ENCODE assay signal across 8 cellular contexts in genomic region chr2:46298272-46298521, GRCh38. TPM values are rescaled to one million over a fixed set of nuclear protein-coding genes. Genes with fewer than 3 reads are reported as not detected.
DNase-seq lines count a peak whose midpoint lies in the region; ATAC-seq and TF ChIP-seq lines count a peak whose summit lies in the region.

No MANE protein-coding gene starts in this region.

- peak overlapping the region; percentile 84 for H3K4me3 Mint-ChIP-seq in activated CD4-positive, alpha-beta T cell treated with anti-CD3 and anti-CD28 coated beads, Interleukin-2, amount 10 ng/mL, durations not matched to agents 7 days and 5 days

- no peak for TF ChIP-seq POLR2A in upper lobe of left lung (IDR thresholded peaks at IDR 0.05)

- H3K27me3 ChIP-seq in upper lobe of left lung = no peaks in the 10 kb centered on the region

- POLR2A ChIA-PET in activated CD4-positive, alpha-beta T cell treated with anti-CD3 and anti-CD28 coated beads, Interleukin-2, amount 10 ng/mL, durations not matched to agents 7 days and 5 days (lab: Charles Lee) = no interaction called here

- peaks cover 37% of the 10 kb centered on the region for H3K4me1 Mint-ChIP-seq in activated CD4-positive, alpha-beta T cell treated with anti-CD3 and anti-CD28 coated beads, Interleukin-2, amount 10 ng/mL, durations not matched to agents 7 days and 5 days

- intact Hi-C loops in mucosa of descending colon (cut with DNase I, micrococcal nuclease) = no loop called here

- DNase-seq in activated CD4-positive, alpha-beta T cell treated with anti-CD3 and anti-CD28 coated beads, Interleukin-2, amount 10 ng/mL, durations not matched to agents 7 days and 5 days = no peak
- no peak for DNase-seq in activated CD4-positive, alpha-beta T cell treated with anti-CD3 and anti-CD28 coated beads for 4 hours
- no peak for DNase-seq in choroid plexus epithelial cell (ENCODE audit: low read depth)
- no peak for DNase-seq in mucosa of descending colon
- peak in 1 of 2 donors; percentile 88 for DNase-seq in upper lobe of left lung
- DNase-seq in hippocampal formation (lab: John Stamatoyannopoulos, UW) = no peak

- no peak for TF ChIP-seq EP300 in upper lobe of left lung (IDR thresholded peaks at IDR 0.05)

- peaks cover 84% of the 10 kb centered on the region for H3K27me3 Mint-ChIP-seq in activated CD4-positive, alpha-beta T cell treated with anti-CD3 and anti-CD28 coated beads, Interleukin-2, amount 10 ng/mL, durations not matched to agents 7 days and 5 days

- ATAC-seq in mucosa of descending colon (no peak), upper lobe of left lung (ENCODE audit: low FRiP score in 2 of 2) (peak in 1 of 2 donors; percentile 1), GM21717 (IDR thresholded peaks at IDR 0.05; ENCODE audit: unreplicated experiment) (no peak), GM18861 (IDR thresholded peaks at IDR 0.05; ENCODE audit: unreplicated experiment) (no peak)

- 3% methylated on average over 17 of the region's 19 CpGs; no CpG with 5 or more reads in 1 of the 2 donors for WGBS in upper lobe of left lung, 2 donors

- peak overlapping the region; percentile 73 for H3K27ac Mint-ChIP-seq in activated CD4-positive, alpha-beta T cell treated with anti-CD3 and anti-CD28 coated beads, Interleukin-2, amount 10 ng/mL, durations not matched to agents 7 days and 5 days

- H3K27ac ChIP-seq in upper lobe of left lung = peak overlapping the region; percentile 95 to 99 (median 97)

- H3K36me3 Mint-ChIP-seq in activated CD4-positive, alpha-beta T cell treated with anti-CD3 and anti-CD28 coated beads, Interleukin-2, amount 10 ng/mL, durations not matched to agents 7 days and 5 days (ENCODE audit: low read depth) = no peaks in the 10 kb centered on the region

- TF ChIP-seq CTCF in choroid plexus epithelial cell (conservative IDR thresholded peaks at IDR 0.05; ENCODE audit: low read depth, low read length) = no peak
- no peak for TF ChIP-seq CTCF in mucosa of descending colon (IDR thresholded peaks at IDR 0.05)
- TF ChIP-seq CTCF in upper lobe of left lung (IDR thresholded peaks at IDR 0.05) = no peak

- H3K9me3 ChIP-seq in mucosa of descending colon (no peaks in the 10 kb centered on the region), upper lobe of left lung (no peaks in the 10 kb centered on the region)

- H3K4me3 ChIP-seq in choroid plexus epithelial cell (ENCODE audit: low read depth, low read length) (peak overlapping the region; percentile 85), mucosa of descending colon (peak overlapping the region; percentile 76), upper lobe of left lung (peak overlapping the region; percentile 65 to 89 (median 82))

- peaks cover 30% of the 10 kb centered on the region for H3K4me1 ChIP-seq in mucosa of descending colon (ENCODE audit: low read depth)
- peaks cover 0 to 30% (median 19%) of the 10 kb centered on the region in 4 donors for H3K4me1 ChIP-seq in upper lobe of left lung

- H3K36me3 ChIP-seq in mucosa of descending colon (ENCODE audit: low read depth) (no peaks in the 10 kb centered on the region), upper lobe of left lung (peaks cover 0 to 17% (median 0%) of the 10 kb centered on the region in 4 donors)

- CTCF ChIA-PET in activated CD4-positive, alpha-beta T cell treated with anti-CD3 and anti-CD28 coated beads, Interleukin-2, amount 10 ng/mL, durations not matched to agents 7 days and 5 days (lab: Charles Lee) = interaction anchor here (1.3 kb wide), 1 partner anchor 235 kb away, joined by 5 read pairs; no protein-coding TSS in a partner anchor

- H3K9me3 Mint-ChIP-seq in activated CD4-positive, alpha-beta T cell treated with anti-CD3 and anti-CD28 coated beads, Interleukin-2, amount 10 ng/mL, durations not matched to agents 7 days and 5 days = no peaks in the 10 kb centered on the region

RNA-seq across cellular contexts. Expression of gene EPAS1, which starts 1.0 kb away (rescaled TPM):
- total RNA-seq in activated CD4-positive, alpha-beta T cell treated with anti-CD3 and anti-CD28 coated beads, Interleukin-2, amount 10 ng/mL, durations not matched to agents 7 days and 5 days = 1 to 10 TPM; 6.9 to 7.9 TPM
- 100 to 1,000 TPM; 126 to 251 (median 150) TPM for total RNA-seq in mucosa of descending colon
- 1,000 to 10,000 TPM in 4 of 6 donors, 100 to 1,000 TPM in 2; 440 to 1,878 (median 1,131) TPM for total RNA-seq in upper lobe of left lung

Comparison
In these comparisons a context has a peak if more than half of its experiments do, and no peak if none do; other contexts are left out.
1. RNA of gene EPAS1, which starts 1.0 kb away (total RNA-seq): 440 to 1,878 TPM in upper lobe of left lung and 126 to 251 TPM in mucosa of descending colon; 6.9 to 7.9 TPM in activated CD4-positive, alpha-beta T cell treated with anti-CD3 and anti-CD28 coated beads, Interleukin-2, amount 10 ng/mL, durations not matched to agents 7 days and 5 days; every median in the first group is over 10 times any median in the second.
2. Peak in every context shown above with its lines, with median percentiles within 50 percentile points of each other: H3K4me3 ChIP-seq.